Comparison of ENCODE assay signal across 27 cellular contexts in the genomic region with DNA sequence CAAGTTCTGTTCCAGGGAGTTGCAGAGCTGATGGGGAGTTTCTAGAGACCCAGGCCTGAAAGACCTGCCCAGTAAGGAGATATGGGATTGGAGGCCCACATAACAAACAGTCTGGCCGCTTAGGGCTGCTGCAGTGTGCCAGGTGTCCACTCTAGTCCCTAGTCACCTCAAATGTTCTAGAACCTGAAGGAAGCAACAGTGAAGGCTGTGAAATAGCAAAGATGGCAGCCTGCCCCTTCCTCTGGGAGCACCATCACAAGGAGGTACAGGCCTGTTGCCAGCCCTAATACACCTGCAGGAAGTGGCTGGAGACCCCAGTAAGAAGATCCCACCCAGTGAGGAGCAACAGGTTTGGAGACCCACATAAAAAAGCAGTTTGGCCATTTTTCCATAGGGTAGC.
"Had no signal": no experiment of that assay in that cellular context is flagged by ENCODE, and none has a peak within 500 bp of the region (broad histone marks: within the 10 kb centered on the region; RNA-seq: fewer than 3 reads in every experiment).

No MANE protein-coding gene starts in this region.

- H3K36me3 Mint-ChIP-seq: stimulated activated memory B cell treated with anti-CD40 and anti-IgM and Interleukin-4, amounts not matched to agents 10 μg/mL and 1 μg/mL and 100 μg/mL, for 72 hours; stimulated activated naive B cell treated with anti-CD40 and anti-IgM and Interleukin-4, amounts not matched to agents 10 μg/mL and 1 μg/mL and 100 μg/mL, for 72 hours; type B pancreatic cell had no signal

- H3K4me3 Mint-ChIP-seq: stimulated activated memory B cell treated with anti-CD40 and anti-IgM and Interleukin-4, amounts not matched to agents 10 μg/mL and 1 μg/mL and 100 μg/mL, for 72 hours; stimulated activated naive B cell treated with anti-CD40 and anti-IgM and Interleukin-4, amounts not matched to agents 10 μg/mL and 1 μg/mL and 100 μg/mL, for 72 hours; stimulated activated naive CD8-positive, alpha-beta T cell treated with anti-CD3 and anti-CD28 coated beads, Interleukin-15, amount 100 ng/mL, for 72 hours; stimulated activated naive CD8-positive, alpha-beta T cell treated with anti-CD3 and anti-CD28 coated beads, Interleukin-15, Interleukin-2, amounts not matched to agents 100 ng/mL and 50 ng/mL, for 24 hours; type B pancreatic cell had no signal

- H3K9me3 Mint-ChIP-seq: type B pancreatic cell had no signal

- H3K27me3 Mint-ChIP-seq: stimulated activated memory B cell treated with anti-CD40 and anti-IgM and Interleukin-4, amounts not matched to agents 10 μg/mL and 1 μg/mL and 100 μg/mL, for 72 hours; stimulated activated naive B cell treated with anti-CD40 and anti-IgM and Interleukin-4, amounts not matched to agents 10 μg/mL and 1 μg/mL and 100 μg/mL, for 72 hours; stimulated activated naive CD8-positive, alpha-beta T cell treated with anti-CD3 and anti-CD28 coated beads, Interleukin-15, amount 100 ng/mL, for 72 hours; stimulated activated naive CD8-positive, alpha-beta T cell treated with anti-CD3 and anti-CD28 coated beads, Interleukin-15, Interleukin-2, amounts not matched to agents 100 ng/mL and 50 ng/mL, for 24 hours had no signal

- H3K27ac ChIP-seq: stomach, suprapubic skin, testis, thoracic aorta, thyroid gland, tibial artery, tibial nerve, transverse colon, upper lobe of left lung, upper lobe of right lung, uterus, vagina had no signal

- DNase-seq: stimulated activated CD4-positive, alpha-beta T cell treated with anti-CD3 and anti-CD28 coated beads, Interleukin-2, amount 100 ng/mL, for 48 hours; stimulated activated CD4-positive, alpha-beta T cell treated with anti-CD3 and anti-CD28 coated beads, Interleukin-4, amount 100 ng/mL, for 1 hour; stimulated activated CD4-positive, alpha-beta T cell treated with anti-CD3 and anti-CD28 coated beads, Interleukin-4, amount 100 ng/mL, for 24 hours; stimulated activated CD4-positive, alpha-beta T cell treated with anti-CD3 and anti-CD28 coated beads, Interleukin-4, amount 100 ng/mL, for 4 hours; stimulated activated CD8-positive, alpha-beta memory T cell treated with anti-CD3 and anti-CD28 coated beads, Interleukin-4, amount 100 ng/mL, for 48 hours; stimulated activated naive B cell treated with anti-CD40 and anti-IgM and Interleukin-4, amounts not matched to agents 10 μg/mL and 1 μg/mL and 100 μg/mL, for 72 hours; stimulated activated naive CD4-positive, alpha-beta T cell; stimulated activated naive CD4-positive, alpha-beta T cell treated with Interleukin-2 at 50 U/mL for 16 hours; stimulated activated naive CD8-positive, alpha-beta T cell treated with anti-CD3 and anti-CD28 coated beads, Interleukin-15, amount 100 ng/mL, for 72 hours; stimulated activated naive CD8-positive, alpha-beta T cell treated with anti-CD3 and anti-CD28 coated beads, Interleukin-15, Interleukin-2, amounts not matched to agents 100 U/mL and 50 U/mL, for 24 hours; stomach; substantia nigra; testis; thyroid gland; tibial artery; transverse colon; trophoblast cell; upper lobe of left lung; upper lobe of right lung; uterus had no signal

- ATAC-seq: stimulated activated memory B cell treated with anti-CD40 and anti-IgM and Interleukin-4, amounts not matched to agents 10 μg/mL and 1 μg/mL and 100 μg/mL, for 72 hours; stimulated activated naive B cell treated with anti-CD40 and anti-IgM and Interleukin-4, amounts not matched to agents 10 μg/mL and 1 μg/mL and 100 μg/mL, for 72 hours; stimulated activated naive CD8-positive, alpha-beta T cell treated with anti-CD3 and anti-CD28 coated beads, Interleukin-15, amount 100 ng/mL, for 72 hours; stimulated activated naive CD8-positive, alpha-beta T cell treated with anti-CD3 and anti-CD28 coated beads, Interleukin-15, Interleukin-2, amounts not matched to agents 100 U/mL and 50 U/mL, for 24 hours; upper lobe of right lung had no signal

- H3K27me3 ChIP-seq: stomach, suprapubic skin, testis, thyroid gland, tibial artery, tibial nerve, transverse colon, upper lobe of left lung, upper lobe of right lung, uterus, vagina had no signal

- H3K9me3 ChIP-seq: testis, thoracic aorta, thyroid gland, transverse colon, upper lobe of left lung, upper lobe of right lung, uterus, vagina had no signal

- H3K27ac Mint-ChIP-seq: stimulated activated memory B cell treated with anti-CD40 and anti-IgM and Interleukin-4, amounts not matched to agents 10 μg/mL and 1 μg/mL and 100 μg/mL, for 72 hours; stimulated activated naive B cell treated with anti-CD40 and anti-IgM and Interleukin-4, amounts not matched to agents 10 μg/mL and 1 μg/mL and 100 μg/mL, for 72 hours; stimulated activated naive CD8-positive, alpha-beta T cell treated with anti-CD3 and anti-CD28 coated beads, Interleukin-15, amount 100 ng/mL, for 72 hours; stimulated activated naive CD8-positive, alpha-beta T cell treated with anti-CD3 and anti-CD28 coated beads, Interleukin-15, Interleukin-2, amounts not matched to agents 100 ng/mL and 50 ng/mL, for 24 hours; type B pancreatic cell had no signal

- H3K4me1 Mint-ChIP-seq: stimulated activated memory B cell treated with anti-CD40 and anti-IgM and Interleukin-4, amounts not matched to agents 10 μg/mL and 1 μg/mL and 100 μg/mL, for 72 hours; stimulated activated naive B cell treated with anti-CD40 and anti-IgM and Interleukin-4, amounts not matched to agents 10 μg/mL and 1 μg/mL and 100 μg/mL, for 72 hours; stimulated activated naive CD8-positive, alpha-beta T cell treated with anti-CD3 and anti-CD28 coated beads, Interleukin-15, amount 100 ng/mL, for 72 hours had no signal
